ENCODE assay signal across 8 cellular contexts in genomic region chr7:55698607-55699449, GRCh38.
DNase-seq lines count a peak whose midpoint lies in the region; ATAC-seq, FAIRE-seq and TF ChIP-seq lines count a peak whose summit lies in the region.
"Not testable (repeated sequence)": the region's sequence is repeated elsewhere in the genome, so short reads cannot be mapped to it uniquely, and the experiment has no call there.

No MANE protein-coding gene starts in this region.

- in situ Hi-C loops in K562 (cut with MboI) = not testable (repeated sequence)

- H3K9me1 ChIP-seq in K562 (ENCODE audit: control insufficient read depth, insufficient read depth, low read length) = not testable (repeated sequence)

- H3K27ac ChIP-seq in K562 (ENCODE audit: extremely low read depth, low read depth, low read length) = not testable (repeated sequence)

- not testable (repeated sequence) for DNase-seq in GM12891 (ENCODE audit: insufficient read length, low spot score); K562 (ENCODE audit: extremely low read depth in 1 of 4, low spot score in 3 of 4); stimulated activated naive CD8-positive, alpha-beta T cell treated with anti-CD3 and anti-CD28 coated beads, Interleukin-15, Interleukin-2, amounts not matched to agents 100 U/mL and 50 U/mL, for 24 hours
- DNase-seq in NCI-H2107 treated with DMSO at 0.1 percent for 48 hours (lab: John Stamatoyannopoulos, UW; ENCODE audit: unreplicated experiment) (peak; percentile 88), SIG-M5 treated with dmso at 0.1 percent for 504 hours (lab: John Stamatoyannopoulos, UW; ENCODE audit: unreplicated experiment) (peak; percentile 2)

- H3K4me3 ChIP-seq in K562 = not testable (repeated sequence)

- not testable (repeated sequence) for H3K27me3 ChIP-seq in K562 (ENCODE audit: control insufficient read depth in 2 of 2, insufficient read depth in 2 of 2, low read length in 2 of 2)

- ATAC-seq in GM19455 (IDR thresholded peaks at IDR 0.05; ENCODE audit: unreplicated experiment) = peak; percentile 77
- ATAC-seq in HG02642 (IDR thresholded peaks at IDR 0.05; ENCODE audit: poor library complexity, unreplicated experiment) = peak; percentile 82
- ATAC-seq in HG03342 (IDR thresholded peaks at IDR 0.05; ENCODE audit: unreplicated experiment) = peak; percentile 91
- ATAC-seq in K562 = peak; percentile 74
- peak; percentile 49 for ATAC-seq in stimulated activated naive CD8-positive, alpha-beta T cell treated with anti-CD3 and anti-CD28 coated beads, Interleukin-15, Interleukin-2, amounts not matched to agents 100 U/mL and 50 U/mL, for 24 hours

- not testable (repeated sequence) for H3K36me3 ChIP-seq in K562 (ENCODE audit: control insufficient read depth, insufficient read depth, low read length)

- not testable (repeated sequence) for TF ChIP-seq POLR2A in GM12891 (IDR thresholded peaks at IDR 0.05; ENCODE audit: low read depth, low read length); K562 (conservative IDR thresholded peaks at IDR 0.05)

- H4K20me1 ChIP-seq in K562 (replicated peaks; ENCODE audit: control insufficient read depth, insufficient read depth, low read length) = not testable (repeated sequence)

- TF ChIP-seq EP300 in K562 (IDR thresholded peaks at IDR 0.05; ENCODE audit: low read length) = peak; percentile 8; the same call in 1 of the 2 replicates

- H3K9me3 ChIP-seq in K562 (replicated peaks; ENCODE audit: control insufficient read depth, insufficient read depth, low read depth, low read length) = not testable (repeated sequence)

- not testable (repeated sequence) for TF ChIP-seq CTCF in K562 (IDR thresholded peaks at IDR 0.05 in 2 of 3, conservative IDR thresholded peaks at IDR 0.05 in 1 of 3; ENCODE audit: insufficient read depth in 2 of 3, low read depth in 1 of 3, low read length in 3 of 3)

- 47% methylated on average over 10 of the region's 14 CpGs for WGBS in K562 (ENCODE audit: insufficient coverage, low coverage, missing lambda C conversion rate)

- not testable (repeated sequence) for TF ChIP-seq RAD21 in K562 (CRISPR knock-in tag; conservative IDR thresholded peaks at IDR 0.05 in 1 of 2, IDR thresholded peaks at IDR 0.05 in 1 of 2)

- not testable (repeated sequence) for H3K79me2 ChIP-seq in K562 (ENCODE audit: control insufficient read depth, insufficient read depth, low read length)

- POLR2A ChIA-PET in K562 (lab: Yijun Ruan, JAX) = not testable (repeated sequence)

- intact Hi-C loops in K562 (cut with micrococcal nuclease) = not testable (repeated sequence)

- not testable (repeated sequence) for H3K4me1 ChIP-seq in K562 (replicated peaks in 1 of 2; ENCODE audit: control insufficient read depth in 2 of 2, insufficient read depth in 2 of 2, low read length in 2 of 2)

- BruUV-seq in K562 (replicated peaks; lab: Mats Ljungman, UMichigan) = not testable (repeated sequence)

- CTCF ChIA-PET in K562 (lab: Yijun Ruan, JAX; ENCODE audit: low intra/inter-chr PET ratio) = not testable (repeated sequence)

- FAIRE-seq in GM12891 (lab: Jason Lieb, UNC) (peak; percentile 9), K562 (lab: Jason Lieb, UNC) (peak; percentile 65)

- not testable (repeated sequence) for H3K4me2 ChIP-seq in K562 (ENCODE audit: insufficient read depth, low read length)

- H3K9ac ChIP-seq in K562 (ENCODE audit: insufficient read depth in 1 of 2, low read depth in 2 of 2, low read length in 2 of 2) = not testable (repeated sequence)

- not testable (repeated sequence) for H2AFZ ChIP-seq in K562 (ENCODE audit: low read depth, low read length)

TF ChIP-seq in K562, 482 proteins besides CTCF, POLR2A, EP300 and RAD21 (continues in another document):
- TF ChIP-seq GABPA (tag; conservative IDR thresholded peaks at IDR 0.05; ENCODE audit: low read depth) = peak; percentile 32; the same call in 1 of the 2 replicates
- 0 out of 2 replicates have a peak, but pooled peaks have one; percentile 4 for TF ChIP-seq CREM (IDR thresholded peaks at IDR 0.05; ENCODE audit: low read depth)
- TF ChIP-seq ATF4 (CRISPR knock-in tag; IDR thresholded peaks at IDR 0.05) = peak; percentile 79
- peak; percentile 78 for TF ChIP-seq ETV1 (tag; conservative IDR thresholded peaks at IDR 0.05; ENCODE audit: low read depth)
- TF ChIP-seq MGA (IDR thresholded peaks at IDR 0.05) = peak; percentile 71
- peak; percentile 77; the same call in 1 of the 2 replicates for TF ChIP-seq SMAD4 (CRISPR knock-in tag; conservative IDR thresholded peaks at IDR 0.05)
- TF ChIP-seq CEBPG (CRISPR knock-in tag; IDR thresholded peaks at IDR 0.05) = peak; percentile 74
- peak; percentile 27 to 72; a peak in 3 of 4 replicates for TF ChIP-seq CEBPG (tag; conservative IDR thresholded peaks at IDR 0.05 in 1 of 2, IDR thresholded peaks at IDR 0.05 in 1 of 2)
- peak; percentile 17; the same call in 1 of the 2 replicates for TF ChIP-seq POLR2H (tag; IDR thresholded peaks at IDR 0.05; ENCODE audit: low read depth)
